11 cellular contexts compared by ENCODE assay signal in the genomic region with DNA sequence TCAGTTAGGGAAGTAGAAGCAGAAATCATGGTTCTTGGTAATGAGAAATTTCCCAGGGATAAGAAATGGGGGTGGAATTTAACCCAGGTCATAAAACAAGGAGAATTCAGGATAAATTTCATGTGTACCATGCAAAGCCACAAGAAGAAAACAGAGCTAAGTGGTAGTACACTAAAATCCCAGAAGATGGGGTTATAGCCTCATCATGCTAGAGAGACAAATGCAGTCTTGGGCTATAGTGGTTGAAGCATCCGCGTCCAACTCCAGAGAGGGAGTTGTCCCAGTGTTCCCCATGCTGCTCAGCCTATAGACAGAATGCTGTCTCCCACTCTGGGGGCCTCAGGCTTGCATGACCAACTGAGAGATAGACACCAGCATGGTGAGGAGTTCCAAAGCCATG. TPM values are rescaled to one million over a fixed set of nuclear protein-coding genes. Genes with fewer than 3 reads are reported as not detected.
A peak's percentile ranks its signal among the peaks of the same experiment; 100 is the strongest.
DNase-seq lines count a peak whose midpoint lies in the region; ATAC-seq and TF ChIP-seq lines count a peak whose summit lies in the region.
"Had no signal": no experiment of that assay in that cellular context is flagged by ENCODE, and none has a peak within 500 bp of the region (broad histone marks: within the 10 kb centered on the region; RNA-seq: fewer than 3 reads in every experiment).

No MANE protein-coding gene starts in this region.

- H3K4me1 ChIP-seq in RWPE2 (ENCODE audit: insufficient read depth, poor library complexity, severe bottlenecking) = peaks cover 12% of the 10 kb centered on the region

- H3K36me3 Mint-ChIP-seq in activated T-helper 17 cell treated with anti-CD3 and anti-CD28 coated beads, Interleukin-2, amount 50 U/mL, for 72 hours (ENCODE audit: low read depth) = no peaks in the 10 kb centered on the region
- H3K36me3 Mint-ChIP-seq: naive B cell had no signal

- ATAC-seq in RWPE2 (ENCODE audit: low read depth) (no peak), GM19035 (IDR thresholded peaks at IDR 0.05; ENCODE audit: unreplicated experiment) (no peak), GM21529 (IDR thresholded peaks at IDR 0.05; ENCODE audit: unreplicated experiment) (no peak)
- ATAC-seq in activated T-helper 17 cell treated with anti-CD3 and anti-CD28 coated beads, Interleukin-2, amount 50 U/mL, for 72 hours (replicated peaks) = no peak

- TF ChIP-seq CTCF in RWPE2 (IDR thresholded peaks at IDR 0.05; ENCODE audit: poor library complexity, severe bottlenecking) (peak; percentile 33), retinal pigment epithelial cell (conservative IDR thresholded peaks at IDR 0.05; ENCODE audit: low read depth, low read length) (peak; percentile 47)

- no peaks in the 10 kb centered on the region for H3K36me3 ChIP-seq in RWPE2 (ENCODE audit: low read depth)

- H3K27ac Mint-ChIP-seq in activated T-helper 17 cell treated with anti-CD3 and anti-CD28 coated beads, Interleukin-2, amount 50 U/mL, for 72 hours = no peak overlapping the region
- H3K27ac Mint-ChIP-seq: activated CD4-positive, alpha-beta T cell treated with anti-CD3 and anti-CD28 coated beads, Interleukin-2, amount 10 ng/mL, durations not matched to agents 7 days and 5 days; naive B cell had no signal

- H3K4me3 Mint-ChIP-seq in activated T-helper 17 cell treated with anti-CD3 and anti-CD28 coated beads, Interleukin-2, amount 50 U/mL, for 72 hours = no peak overlapping the region
- H3K4me3 Mint-ChIP-seq: activated CD4-positive, alpha-beta T cell treated with anti-CD3 and anti-CD28 coated beads, Interleukin-2, amount 10 ng/mL, durations not matched to agents 7 days and 5 days; naive B cell had no signal

- no peak overlapping the region for H3K27ac ChIP-seq in RWPE2 (ENCODE audit: poor library complexity, severe bottlenecking)

- H3K4me1 Mint-ChIP-seq in activated T-helper 17 cell treated with anti-CD3 and anti-CD28 coated beads, Interleukin-2, amount 50 U/mL, for 72 hours = no peaks in the 10 kb centered on the region
- H3K4me1 Mint-ChIP-seq: activated CD4-positive, alpha-beta T cell treated with anti-CD3 and anti-CD28 coated beads, Interleukin-2, amount 10 ng/mL, durations not matched to agents 7 days and 5 days; naive B cell had no signal

- no peaks in the 10 kb centered on the region for H3K27me3 Mint-ChIP-seq in activated T-helper 17 cell treated with anti-CD3 and anti-CD28 coated beads, Interleukin-2, amount 50 U/mL, for 72 hours

- DNase-seq in NCI-H1092 (lab: John Stamatoyannopoulos, UW) (peak; percentile 6), NCI-H1092 treated with DMSO at 0.1 percent for 48 hours (lab: John Stamatoyannopoulos, UW) (no peak), RWPE2 (ENCODE audit: low spot score) (no peak), fibroblast of the conjunctiva (ENCODE audit: low read depth) (peak; percentile 23), retinal pigment epithelial cell (ENCODE audit: low read depth) (no peak)
- DNase-seq: activated CD4-positive, alpha-beta T cell treated with anti-CD3 and anti-CD28 coated beads, Interleukin-2, amount 10 ng/mL, durations not matched to agents 7 days and 5 days; naive B cell; NCI-H2107 had no signal

- no peaks in the 10 kb centered on the region for H3K27me3 ChIP-seq in RWPE2 (ENCODE audit: insufficient read depth, poor library complexity, severe bottlenecking)

- no peaks in the 10 kb centered on the region for H3K9me3 Mint-ChIP-seq in activated T-helper 17 cell treated with anti-CD3 and anti-CD28 coated beads, Interleukin-2, amount 50 U/mL, for 72 hours
- H3K9me3 Mint-ChIP-seq: activated CD4-positive, alpha-beta T cell treated with anti-CD3 and anti-CD28 coated beads, Interleukin-2, amount 10 ng/mL, durations not matched to agents 7 days and 5 days; naive B cell had no signal

- H3K4me3 ChIP-seq in RWPE2 (ENCODE audit: severe bottlenecking) (no peak overlapping the region), retinal pigment epithelial cell (ENCODE audit: low read length) (no peak overlapping the region)

- no peaks in the 10 kb centered on the region for H3K9me3 ChIP-seq in RWPE2 (ENCODE audit: severe bottlenecking)

RNA-seq across cellular contexts. Expression of a gene that starts 36.2 kb away (rescaled TPM):
- not detected for total RNA-seq in activated T-helper 17 cell treated with anti-CD3 and anti-CD28 coated beads, Interleukin-2, amount 50 U/mL, for 72 hours
- total RNA-seq: activated CD4-positive, alpha-beta T cell treated with anti-CD3 and anti-CD28 coated beads, Interleukin-2, amount 10 ng/mL, durations not matched to agents 7 days and 5 days had no signal

Comparison
In these comparisons a context has a peak if more than half of its experiments do, and no peak if none do; other contexts are left out.
1. DNase-seq: peak in NCI-H1092 (single experiment) and fibroblast of the conjunctiva (single experiment); none in NCI-H1092 treated with DMSO at 0.1 percent for 48 hours (single experiment), RWPE2 (single experiment) and retinal pigment epithelial cell (single experiment).